In the genomic region with DNA sequence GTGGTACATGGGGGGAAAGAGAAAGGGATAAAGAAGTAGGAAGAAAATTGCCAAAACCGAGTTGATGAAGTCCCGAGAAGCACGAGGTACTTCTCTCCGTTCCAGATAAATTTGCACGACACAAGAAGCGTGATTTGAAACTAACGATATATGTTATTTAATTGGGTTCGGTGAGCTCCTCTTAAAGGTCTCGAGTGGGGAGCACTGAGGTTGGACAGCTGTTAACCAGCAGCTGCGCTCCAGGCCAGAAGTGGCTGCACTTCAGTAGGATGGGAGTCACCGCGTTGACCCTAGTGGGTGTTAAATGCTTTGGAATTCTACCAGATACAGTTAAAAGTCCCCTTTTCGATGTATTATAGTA, we compare ENCODE assay signal across 8 cellular contexts. TPM values are rescaled to one million over a fixed set of nuclear protein-coding genes. Genes with fewer than 3 reads are reported as not detected.
DNase-seq lines count a peak whose midpoint lies in the region; ATAC-seq and TF ChIP-seq lines count a peak whose summit lies in the region.

No MANE protein-coding gene starts in this region.

- TF ChIP-seq CTCF in GM12875 (IDR thresholded peaks at IDR 0.05; ENCODE audit: borderline replicate concordance, insufficient read depth, low read depth, low read length) (no peak), testis (IDR thresholded peaks at IDR 0.05) (no peak)

- peak overlapping the region; percentile 79 for H3K4me3 ChIP-seq in GM12875 (ENCODE audit: low read depth, low read length)
- H3K4me3 ChIP-seq in testis: peak overlapping the region; percentile 93 to 97

- WGBS in testis, 2 donors: 1% methylated on average over 13 of the region's 13 CpGs

- H3K27me3 ChIP-seq in testis: no peaks in the 10 kb centered on the region

- no peaks in the 10 kb centered on the region for H3K36me3 ChIP-seq in testis (ENCODE audit: low read depth, missing control alignments)

- H3K27ac ChIP-seq in caudate nucleus (ENCODE audit: low read depth, low read length) (peak overlapping the region; percentile 80), testis (peak overlapping the region; percentile 89 to 97)

- intact Hi-C loops in testis (cut with DNase I; ENCODE audit: low total_unique reads): no loop called here

- no peaks in the 10 kb centered on the region for H3K9me3 ChIP-seq in testis

- peaks cover 19% of the 10 kb centered on the region for H3K4me1 ChIP-seq in testis

- DNase-seq in NCI-H524 (lab: John Stamatoyannopoulos, UW) (peak; percentile 79 to 90), caudate nucleus (lab: John Stamatoyannopoulos, UW) (peak in 5 of 61 donors; percentile 2 to 56 (median 6)), left kidney (ENCODE audit: low read depth, low spot score) (peak; percentile 65), testis (peak; percentile 57)

- TF ChIP-seq POLR2A in testis (IDR thresholded peaks at IDR 0.05): no peak

- no peak for ATAC-seq in activated CD4-positive, CD25-positive, alpha-beta regulatory T cell treated with anti-CD3 and anti-CD28 coated beads, Interleukin-2, amount 50 U/mL, for 24 hours
- ATAC-seq in GM21786 (IDR thresholded peaks at IDR 0.05; ENCODE audit: unreplicated experiment) (no peak), GM18511 (IDR thresholded peaks at IDR 0.05; ENCODE audit: unreplicated experiment) (no peak)

RNA-seq across cellular contexts. Expression of gene DCAF5, which starts 0.9 kb away (rescaled TPM):
- 100 to 1,000 TPM in 1 of 2 donors, 10 to 100 TPM in 1; 97.7 to 129 TPM for total RNA-seq in testis
- polyA plus RNA-seq in testis (ENCODE audit: insufficient read depth, low read depth, low replicate concordance): 168 TPM

RNA-seq across cellular contexts. Expression of gene EXD2, which starts 37.5 kb away (rescaled TPM):
- total RNA-seq in testis: 10 to 100 TPM; 22.4 to 27.2 TPM
- polyA plus RNA-seq in testis (ENCODE audit: insufficient read depth, low read depth, low replicate concordance): 70.3 TPM
